ENCODE assay signal across 8 cellular contexts in the genomic region with DNA sequence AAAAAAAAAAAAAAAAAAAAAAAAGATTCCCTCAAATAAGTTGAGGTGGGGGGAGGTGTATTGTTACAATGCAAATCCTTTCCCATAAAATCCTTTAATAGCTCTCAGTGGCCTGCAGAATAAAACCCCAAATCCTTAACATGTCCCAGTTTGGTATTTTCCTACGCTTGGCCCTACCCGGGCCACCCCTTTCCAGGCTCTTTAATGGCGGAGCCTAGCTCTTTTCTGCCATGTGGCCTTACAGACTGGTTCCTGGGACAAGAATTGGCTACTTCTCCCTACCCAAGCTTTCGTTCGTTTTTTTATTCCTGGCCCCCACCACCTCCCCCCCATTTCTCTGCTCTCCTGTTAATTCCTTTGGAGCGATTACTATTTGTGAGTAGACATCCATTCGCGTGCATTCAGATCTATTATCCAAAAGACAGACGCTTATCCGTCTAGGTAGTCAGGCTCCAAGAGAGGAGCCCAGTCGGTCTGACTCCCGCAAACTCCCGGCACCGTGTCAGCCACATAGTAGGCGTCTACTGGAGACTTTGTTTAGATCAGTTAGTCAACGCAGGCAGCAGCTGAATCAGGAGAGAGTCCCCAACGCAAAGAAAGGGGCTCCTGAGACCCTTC. TPM values are rescaled to one million over a fixed set of nuclear protein-coding genes. Genes with fewer than 3 reads are reported as not detected.
DNase-seq lines count a peak whose midpoint lies in the region; ATAC-seq and TF ChIP-seq lines count a peak whose summit lies in the region.

No MANE protein-coding gene starts in this region.

- H3K27ac Mint-ChIP-seq in activated T-cell treated with anti-CD3 and anti-CD28 coated beads, Interleukin-2, amount 50 U/mL, for 24 hours: peak overlapping the region; percentile 99

- H3K9me3 Mint-ChIP-seq in activated T-cell treated with anti-CD3 and anti-CD28 coated beads, Interleukin-2, amount 50 U/mL, for 24 hours: no peaks in the 10 kb centered on the region

- H3K9me3 ChIP-seq in right lobe of liver (no peaks in the 10 kb centered on the region), thyroid gland (no peaks in the 10 kb centered on the region)

- 42% methylated on average over 17 of the region's 17 CpGs for WGBS in right lobe of liver (ENCODE audit: insufficient coverage, low coverage, low lambda C conversion rate, missing lambda C conversion rate)
- WGBS in thyroid gland, 2 donors: 48 to 58% methylated on average over 15 to 17 of the region's 17 CpGs

- H3K36me3 ChIP-seq in right lobe of liver (no peaks in the 10 kb centered on the region), thyroid gland (no peaks in the 10 kb centered on the region)

- H3K4me1 Mint-ChIP-seq in activated T-cell treated with anti-CD3 and anti-CD28 coated beads, Interleukin-2, amount 50 U/mL, for 24 hours (ENCODE audit: low read depth): peaks cover 38% of the 10 kb centered on the region

- DNase-seq in activated T-cell treated with anti-CD3 and anti-CD28 coated beads, Interleukin-2, amount 50 U/mL, for 24 hours: no peak
- no peak for DNase-seq in activated T-cell treated with anti-CD3 and anti-CD28 coated beads, Interleukin-2, amount 50 U/mL, for 48 hours
- DNase-seq in astrocyte of the cerebellum (ENCODE audit: low read depth) (no peak), right lobe of liver (no peak), thyroid gland (no peak), MV-4-11 (lab: John Stamatoyannopoulos, UW) (no peak)
- no peak for DNase-seq in activated CD4-positive, CD25-positive, alpha-beta regulatory T cell treated with anti-CD3 and anti-CD28 coated beads, Interleukin-2, amount 50 U/mL, for 72 hours

- H3K4me3 ChIP-seq in astrocyte of the cerebellum (ENCODE audit: low read depth, low read length) (peak overlapping the region; percentile 85), right lobe of liver (peak overlapping the region; percentile 74 to 87 (median 83)), thyroid gland (replicated peaks in 1 of 3) (peak overlapping the region in 1 of 3 donors; percentile 62)

- ATAC-seq in right lobe of liver (peak in 1 of 4 donors; percentile 1), GM18868 (IDR thresholded peaks at IDR 0.05; ENCODE audit: unreplicated experiment) (no peak)

- H3K27ac ChIP-seq in right lobe of liver (peak overlapping the region; percentile 98 to 99 (median 98)), thyroid gland (peak overlapping the region; percentile 100)

- H3K4me3 Mint-ChIP-seq in activated T-cell treated with anti-CD3 and anti-CD28 coated beads, Interleukin-2, amount 50 U/mL, for 24 hours: peak overlapping the region; percentile 90

- peaks cover 36% of the 10 kb centered on the region for H3K36me3 Mint-ChIP-seq in activated T-cell treated with anti-CD3 and anti-CD28 coated beads, Interleukin-2, amount 50 U/mL, for 24 hours (ENCODE audit: low read depth)

- TF ChIP-seq POLR2A in right lobe of liver (IDR thresholded peaks at IDR 0.05) (no peak), thyroid gland (IDR thresholded peaks at IDR 0.05) (no peak)

- TF ChIP-seq CTCF in astrocyte of the cerebellum (IDR thresholded peaks at IDR 0.05; ENCODE audit: low read depth, low read length, missing control alignments): no peak
- TF ChIP-seq CTCF in right lobe of liver (IDR thresholded peaks at IDR 0.05): no peak
- no peak for TF ChIP-seq CTCF in thyroid gland (IDR thresholded peaks at IDR 0.05)

- H3K27me3 ChIP-seq in right lobe of liver (no peaks in the 10 kb centered on the region), thyroid gland (no peaks in the 10 kb centered on the region)

- in situ Hi-C loops in astrocyte of the cerebellum (cut with HindIII; ENCODE audit: low sequenced_read_pairs): no loop called here

- no peaks in the 10 kb centered on the region for H3K27me3 Mint-ChIP-seq in activated T-cell treated with anti-CD3 and anti-CD28 coated beads, Interleukin-2, amount 50 U/mL, for 24 hours

- H3K4me1 ChIP-seq in right lobe of liver (peaks cover 0 to 31% (median 7%) of the 10 kb centered on the region in 4 donors), thyroid gland (peaks cover 33 to 35% of the 10 kb centered on the region in 2 donors)

- intact Hi-C loops in right lobe of liver (cut with DNase I): no loop called here
- intact Hi-C loops in thyroid gland (cut with DNase I): loop anchor here (5.0 kb wide), 1 partner anchor 34 kb away; the partner anchor contains the start of genes RANBP10 and TSNAXIP1

RNA-seq across cellular contexts. Expression of gene THAP11, which starts 0.8 kb away (rescaled TPM):
- 10 to 100 TPM in 4 of 6 experiments, 1 to 10 TPM in 2; 8.9 to 23.9 (median 11.7) TPM for total RNA-seq in right lobe of liver
- total RNA-seq in thyroid gland: 10 to 100 TPM; 53.5 to 79.0 (median 67.8) TPM

RNA-seq across cellular contexts. Expression of gene NUTF2, which starts 5.4 kb away (rescaled TPM):
- total RNA-seq in right lobe of liver: 10 to 100 TPM; 23.4 to 67.8 (median 33.9) TPM
- 100 to 1,000 TPM in 1 of 4 donors, 10 to 100 TPM in 3; 31.6 to 153 (median 58.4) TPM for total RNA-seq in thyroid gland

RNA-seq across cellular contexts. Expression of gene CENPT, which starts 6.2 kb away (rescaled TPM):
- total RNA-seq in right lobe of liver: 10 to 100 TPM; 12.2 to 21.1 (median 18.2) TPM
- total RNA-seq in thyroid gland: 10 to 100 TPM; 15.7 to 43.8 (median 26.2) TPM

RNA-seq across cellular contexts. Expression of gene EDC4, which starts 31.5 kb away (rescaled TPM):
- total RNA-seq in right lobe of liver (10 to 100 TPM; 16.2 to 25.4 (median 19.5) TPM), thyroid gland (10 to 100 TPM; 31.4 to 68.2 (median 41.2) TPM)

RNA-seq across cellular contexts. Expression of gene TSNAXIP1, which starts 34.6 kb away (rescaled TPM):
- total RNA-seq in right lobe of liver: 1 to 10 TPM in 3 of 6 experiments, under 1 TPM in 3; 0.42 to 1.2 (median 0.99) TPM
- 1 to 10 TPM in 2 of 4 donors, under 1 TPM in 2; 0.34 to 3.2 (median 0.93) TPM for total RNA-seq in thyroid gland
